1 cellular context compared by ENCODE assay signal in genomic region chr10:11672836-11673235, GRCh38.
TF ChIP-seq lines count a peak whose summit lies in the region.

No MANE protein-coding gene starts in this region.

TF ChIP-seq in GM12878, 131 proteins besides CTCF, POLR2A, EP300 and RAD21 (continued from another document):
- TF ChIP-seq PRDM15 (CRISPR knock-in tag; IDR thresholded peaks at IDR 0.05) (no peak), CREB1 (IDR thresholded peaks at IDR 0.05; ENCODE audit: low read depth) (no peak), ZNF207 (IDR thresholded peaks at IDR 0.05; ENCODE audit: borderline replicate concordance) (no peak), RB1 (IDR thresholded peaks at IDR 0.05; ENCODE audit: borderline replicate concordance) (no peak), RUNX3 (IDR thresholded peaks at IDR 0.05; ENCODE audit: low read length) (no peak), CBX3 (IDR thresholded peaks at IDR 0.05; ENCODE audit: borderline replicate concordance, low read depth) (no peak)
